Comparison of ENCODE assay signal across 1 cellular context in genomic region chr12:56257491-56258067, GRCh38.
TF ChIP-seq lines count a peak whose summit lies in the region.

No MANE protein-coding gene starts in this region.

TF ChIP-seq in SK-N-SH, 30 proteins besides CTCF, POLR2A, EP300 and RAD21 (continued from another document):
- peak; percentile 25; the same call in 1 of the 2 replicates for TF ChIP-seq MXI1 (IDR thresholded peaks at IDR 0.05; ENCODE audit: low read depth, low read length)
